Comparison of ENCODE assay signal across 9 cellular contexts in genomic region chr2:151290467-151290866, GRCh38. TPM values are rescaled to one million over a fixed set of nuclear protein-coding genes. Genes with fewer than 3 reads are reported as not detected.
DNase-seq lines count a peak whose midpoint lies in the region; ATAC-seq, FAIRE-seq and TF ChIP-seq lines count a peak whose summit lies in the region.
"Had no signal": no experiment of that assay in that cellular context is flagged by ENCODE, and none has a peak within 500 bp of the region (broad histone marks: within the 10 kb centered on the region; RNA-seq: fewer than 3 reads in every experiment).

No MANE protein-coding gene starts in this region.

- H3K9me3 Mint-ChIP-seq in activated naive CD4-positive, alpha-beta T cell treated with anti-CD3 and anti-CD28 coated beads, Interleukin-2, amount 10 ng/mL, durations not matched to agents 7 days and 5 days = peaks cover under 1% of the 10 kb centered on the region
- H3K9me3 Mint-ChIP-seq in astrocyte (ENCODE audit: unreplicated experiment) (peaks cover 3% of the 10 kb centered on the region), memory B cell (no peaks in the 10 kb centered on the region)

- FAIRE-seq in astrocyte (lab: Jason Lieb, UNC) = no peak

- H3K4me2 ChIP-seq in astrocyte (ENCODE audit: low read length) = peak overlapping the region; percentile 83

- no peak overlapping the region for H3K27ac ChIP-seq in astrocyte (ENCODE audit: low read depth, low read length)
- peak overlapping the region; percentile 92 to 98 (median 94) for H3K27ac ChIP-seq in transverse colon
- H3K27ac ChIP-seq: C4-2B had no signal

- CTCF ChIA-PET in activated naive CD4-positive, alpha-beta T cell treated with anti-CD3 and anti-CD28 coated beads, Interleukin-2, amount 10 ng/mL, durations not matched to agents 7 days and 5 days (lab: Charles Lee) = interaction anchor here (1.0 kb wide), 1 partner anchor 53 kb away, joined by 3 read pairs; no protein-coding TSS in a partner anchor

- H3K36me3 Mint-ChIP-seq in activated naive CD4-positive, alpha-beta T cell treated with anti-CD3 and anti-CD28 coated beads, Interleukin-2, amount 10 ng/mL, durations not matched to agents 7 days and 5 days = peaks cover 24% of the 10 kb centered on the region
- no peaks in the 10 kb centered on the region for H3K36me3 Mint-ChIP-seq in astrocyte (ENCODE audit: low read depth, unreplicated experiment)
- peaks cover 12% of the 10 kb centered on the region for H3K36me3 Mint-ChIP-seq in memory B cell

- intact Hi-C loops in transverse colon (cut with DNase I; ENCODE audit: low total_unique reads) = no loop called here

- peaks cover 47% of the 10 kb centered on the region for H3K4me1 Mint-ChIP-seq in activated naive CD4-positive, alpha-beta T cell treated with anti-CD3 and anti-CD28 coated beads, Interleukin-2, amount 10 ng/mL, durations not matched to agents 7 days and 5 days
- H3K4me1 Mint-ChIP-seq in astrocyte (ENCODE audit: low read depth, unreplicated experiment) = peaks cover 4% of the 10 kb centered on the region
- H3K4me1 Mint-ChIP-seq in memory B cell = peaks cover 33% of the 10 kb centered on the region

- H2AFZ ChIP-seq in astrocyte (ENCODE audit: low read depth, low read length) = no peak overlapping the region

- no peak for DNase-seq in activated naive CD4-positive, alpha-beta T cell treated with anti-CD3 and anti-CD28 coated beads, Interleukin-2, amount 10 ng/mL, durations not matched to agents 7 days and 5 days
- no peak for DNase-seq in activated naive CD4-positive, alpha-beta T cell treated with anti-CD3 and anti-CD28 coated beads, Interleukin-2, amount 50 U/mL, for 16 hours
- DNase-seq in astrocyte (ENCODE audit: low read depth) = no peak
- no peak for DNase-seq in memory B cell (ENCODE audit: low spot score in 2 of 2)
- DNase-seq in transverse colon = no peak
- no peak for DNase-seq in GM10266 (ENCODE audit: extremely low spot score)

- H3K27me3 Mint-ChIP-seq in activated naive CD4-positive, alpha-beta T cell treated with anti-CD3 and anti-CD28 coated beads, Interleukin-2, amount 10 ng/mL, durations not matched to agents 7 days and 5 days = peaks cover 4% of the 10 kb centered on the region
- H3K27me3 Mint-ChIP-seq in astrocyte (ENCODE audit: low read depth, unreplicated experiment) (no peaks in the 10 kb centered on the region), memory B cell (no peaks in the 10 kb centered on the region)

- ATAC-seq in memory B cell (ENCODE audit: low read depth) (no peak), GM21526 (IDR thresholded peaks at IDR 0.05; ENCODE audit: low FRiP score, unreplicated experiment) (no peak), HG02678 (IDR thresholded peaks at IDR 0.05; ENCODE audit: unreplicated experiment) (no peak)

- H3K27me3 ChIP-seq in astrocyte (ENCODE audit: insufficient read depth, low read length) = no peaks in the 10 kb centered on the region
- no peaks in the 10 kb centered on the region for H3K27me3 ChIP-seq in transverse colon

- H4K20me1 ChIP-seq in astrocyte (ENCODE audit: insufficient read depth, low read length) = no peaks in the 10 kb centered on the region

- no peak for TF ChIP-seq EP300 in transverse colon (IDR thresholded peaks at IDR 0.05; ENCODE audit: low read depth)

- H3K27ac Mint-ChIP-seq in activated naive CD4-positive, alpha-beta T cell treated with anti-CD3 and anti-CD28 coated beads, Interleukin-2, amount 10 ng/mL, durations not matched to agents 7 days and 5 days = peak overlapping the region; percentile 96
- H3K27ac Mint-ChIP-seq in astrocyte (ENCODE audit: unreplicated experiment) (no peak overlapping the region), memory B cell (peak overlapping the region; percentile 99)

- peak overlapping the region; percentile 87 for H3K9ac ChIP-seq in astrocyte (ENCODE audit: low read length)

- H3K4me1 ChIP-seq in astrocyte (ENCODE audit: insufficient read depth, low read length) (no peaks in the 10 kb centered on the region), transverse colon (peaks cover 5 to 24% (median 9%) of the 10 kb centered on the region in 4 donors)

- H3K4me3 Mint-ChIP-seq in activated naive CD4-positive, alpha-beta T cell treated with anti-CD3 and anti-CD28 coated beads, Interleukin-2, amount 10 ng/mL, durations not matched to agents 7 days and 5 days = peak overlapping the region; percentile 88
- H3K4me3 Mint-ChIP-seq in astrocyte (ENCODE audit: unreplicated experiment) (no peak overlapping the region), memory B cell (peak overlapping the region; percentile 97)

- H3K79me2 ChIP-seq in astrocyte (ENCODE audit: insufficient read depth, low read length) = no peaks in the 10 kb centered on the region

- TF ChIP-seq POLR2A in transverse colon (IDR thresholded peaks at IDR 0.05) = no peak

- no peaks in the 10 kb centered on the region for H3K9me3 ChIP-seq in astrocyte (ENCODE audit: insufficient read depth, low read depth, low read length)
- H3K9me3 ChIP-seq in transverse colon = no peaks in the 10 kb centered on the region

- 75 to 86% methylated on average over 2 of the region's 2 CpGs for WGBS in transverse colon (ENCODE audit: low coverage in 1 of 2), 2 donors

- H3K36me3 ChIP-seq in astrocyte (ENCODE audit: insufficient read depth, low read length) (no peaks in the 10 kb centered on the region), transverse colon (no peaks in the 10 kb centered on the region)

- in situ Hi-C loops in transverse colon (cut with MboI; ENCODE audit: low pct_ligation_motif_present in 1 of 4, low pct_unique_long_range_greater_than_20kb in 1 of 4, low sequenced_read_pairs in 3 of 4) = loop anchor here in 1 of 4 donors (10.0 kb wide), 1 partner anchor 124 kb away; no protein-coding TSS in a partner anchor

- TF ChIP-seq CTCF in astrocyte (IDR thresholded peaks at IDR 0.05; ENCODE audit: insufficient read depth, low read depth, low read length) (no peak), transverse colon (IDR thresholded peaks at IDR 0.05) (no peak), GM10266 (IDR thresholded peaks at IDR 0.05; ENCODE audit: control insufficient read depth, insufficient read depth, low read depth, missing control alignments) (no peak)

- H3K4me3 ChIP-seq in astrocyte (ENCODE audit: insufficient read depth, low read depth, low read length) (no peak overlapping the region), transverse colon (peak overlapping the region in 3 of 4 donors; percentile 58 to 85 (median 70))

RNA-seq across cellular contexts. Expression of gene NMI, which starts 1.0 kb away (rescaled TPM):
- total RNA-seq in astrocyte = 7.5 and 7.6 TPM in 2 replicates
- 10 to 100 TPM in 3 of 4 donors, 1 to 10 TPM in 1; 1.6 to 23.9 (median 19.3) TPM for total RNA-seq in transverse colon

RNA-seq across cellular contexts. Expression of gene RBM43, which starts 28.8 kb away (rescaled TPM):
- total RNA-seq in astrocyte (4.8 and 5.5 TPM in 2 replicates), transverse colon (1 to 10 TPM; 3.1 to 5.2 (median 3.9) TPM)
